ENCODE assay signal across 8 cellular contexts in the genomic region with DNA sequence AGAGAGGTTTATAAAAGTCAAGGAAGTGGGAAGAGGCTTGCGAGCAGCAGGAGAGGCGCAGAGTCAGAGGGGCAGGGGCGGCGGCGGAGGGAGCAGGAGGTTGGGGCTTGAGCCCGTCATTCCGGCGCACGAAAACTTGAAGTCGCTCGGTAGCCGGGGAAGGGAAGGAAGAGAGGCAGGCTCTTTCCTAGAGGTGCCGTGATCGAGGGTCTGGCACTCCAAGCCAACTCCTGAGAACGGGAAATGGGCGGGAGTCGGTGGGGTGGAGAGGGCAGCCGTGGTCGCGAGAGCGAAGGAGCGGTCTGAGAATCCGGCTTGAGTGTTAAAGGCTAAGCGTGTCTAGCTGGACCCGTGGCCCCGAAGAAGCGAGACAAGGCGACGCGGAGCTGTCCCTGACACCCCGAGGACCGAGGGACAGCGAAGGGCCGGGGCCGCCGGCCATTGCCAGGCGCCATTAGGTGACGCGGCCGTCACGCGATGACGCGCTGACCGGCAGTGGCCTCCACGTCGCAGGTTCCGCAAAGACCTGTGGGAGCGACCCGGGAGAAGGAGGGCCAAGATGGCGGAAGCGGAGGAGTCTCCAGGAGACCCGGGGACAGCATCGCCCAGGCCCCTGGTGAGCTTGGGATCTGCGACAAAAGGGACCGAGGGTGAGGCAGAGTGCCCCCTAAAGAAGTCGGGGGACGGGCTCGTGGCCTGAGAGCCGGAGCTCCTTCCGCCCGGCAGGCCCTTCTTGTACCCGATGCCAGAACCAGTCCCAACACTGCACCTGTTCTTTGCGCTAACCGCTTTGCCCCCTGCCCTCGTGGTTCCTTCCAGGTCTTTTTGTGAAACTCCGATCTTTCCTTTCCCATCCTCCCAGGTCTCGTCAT. TPM values are rescaled to one million over a fixed set of nuclear protein-coding genes. Genes with fewer than 3 reads are reported as not detected.
DNase-seq lines count a peak whose midpoint lies in the region; ATAC-seq and TF ChIP-seq lines count a peak whose summit lies in the region.

A gene with protein sequence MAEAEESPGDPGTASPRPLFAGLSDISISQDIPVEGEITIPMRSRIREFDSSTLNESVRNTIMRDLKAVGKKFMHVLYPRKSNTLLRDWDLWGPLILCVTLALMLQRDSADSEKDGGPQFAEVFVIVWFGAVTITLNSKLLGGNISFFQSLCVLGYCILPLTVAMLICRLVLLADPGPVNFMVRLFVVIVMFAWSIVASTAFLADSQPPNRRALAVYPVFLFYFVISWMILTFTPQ (plus strand): TSS at position 544 of the 872 bp plus-strand sequence. CDS start 16 bp downstream, at position 560.

- ATAC-seq in HG03139 (IDR thresholded peaks at IDR 0.05; ENCODE audit: unreplicated experiment), result peak; percentile 94
- ATAC-seq in activated CD4-positive, alpha-beta T cell treated with anti-CD3 and anti-CD28 coated beads for 36 hours, result peak; percentile 84

- POLR2A ChIA-PET in activated CD4-positive, alpha-beta T cell treated with anti-CD3 and anti-CD28 coated beads for 36 hours (lab: Charles Lee), result no interaction called here

- CTCF ChIA-PET in activated CD4-positive, alpha-beta T cell treated with anti-CD3 and anti-CD28 coated beads for 36 hours (lab: Charles Lee), result interaction anchor here (0.7 to 1.6 kb wide), 2 partner anchors 10 to 217 kb away, joined by 3 to 6 read pairs; no protein-coding TSS in a partner anchor

- intact Hi-C loops in activated CD4-positive, alpha-beta T cell treated with anti-CD3 and anti-CD28 coated beads for 36 hours (cut with DNase I, micrococcal nuclease), result no loop called here

- no peaks in the 10 kb centered on the region for H3K9me3 Mint-ChIP-seq in activated CD4-positive, alpha-beta T cell treated with anti-CD3 and anti-CD28 coated beads for 36 hours (ENCODE audit: low read depth)

- peaks cover 4% of the 10 kb centered on the region for H3K27me3 Mint-ChIP-seq in activated CD4-positive, alpha-beta T cell treated with anti-CD3 and anti-CD28 coated beads for 36 hours

- H3K4me3 Mint-ChIP-seq in activated CD4-positive, alpha-beta T cell treated with anti-CD3 and anti-CD28 coated beads for 36 hours, result peak within 1 kb of the TSS; percentile 94

- peak within 1 kb of the TSS; percentile 98 for H3K27ac Mint-ChIP-seq in activated CD4-positive, alpha-beta T cell treated with anti-CD3 and anti-CD28 coated beads for 36 hours

- peak; percentile 95 for TF ChIP-seq POLR2A in GM18951 (IDR thresholded peaks at IDR 0.05; ENCODE audit: extremely low read depth, insufficient read depth, insufficient read length)

- peak within 1 kb of the TSS; percentile 80 for H3K27ac ChIP-seq in cingulate gyrus (ENCODE audit: low read depth, low read length)
- peak within 1 kb of the TSS; percentile 88 for H3K27ac ChIP-seq in layer of hippocampus (ENCODE audit: low read depth, low read length)

- peaks cover 31% of the 10 kb centered on the region for H3K4me1 Mint-ChIP-seq in activated CD4-positive, alpha-beta T cell treated with anti-CD3 and anti-CD28 coated beads for 36 hours

- DNase-seq in AML-193 (lab: John Stamatoyannopoulos, UW), result peak; percentile 12 to 26
- DNase-seq in NCI-H446 (lab: John Stamatoyannopoulos, UW), result peak; percentile 10 to 74
- peak; percentile 80 for DNase-seq in activated CD4-positive, alpha-beta T cell treated with anti-CD3 and anti-CD28 coated beads for 36 hours
- DNase-seq in stimulated activated CD4-positive, alpha-beta T cell treated with anti-CD3 and anti-CD28 coated beads, Interleukin-1b, Interleukin-23, amount 100 ng/mL, for 1 hour (ENCODE audit: low read depth in 2 of 2), result peak; percentile 7 to 31

- H3K27me3 ChIP-seq in layer of hippocampus (ENCODE audit: control insufficient read depth, insufficient read depth, low read length), result no peaks in the 10 kb centered on the region

- in situ Hi-C loops in GM18951 (cut with MboI; ENCODE audit: low sequenced_read_pairs, unreplicated experiment), result no loop called here

- peaks cover 9% of the 10 kb centered on the region for H3K36me3 Mint-ChIP-seq in activated CD4-positive, alpha-beta T cell treated with anti-CD3 and anti-CD28 coated beads for 36 hours (ENCODE audit: low read depth)

RNA-seq across cellular contexts. Expression of the gene that starts here (rescaled TPM):
- total RNA-seq in activated CD4-positive, alpha-beta T cell treated with anti-CD3 and anti-CD28 coated beads for 36 hours, result 10 to 100 TPM in 1 of 2 experiments, 1 to 10 TPM in 1; 8.2 to 18.1 TPM

Comparison
In these comparisons a context has a peak if more than half of its experiments do, and no peak if none do; other contexts are left out.
1. Peak in every context shown above with its lines: DNase-seq, ATAC-seq and H3K27ac ChIP-seq.
2. DNase-seq: peak in every context shown above with its lines; median percentile 80 in activated CD4-positive, alpha-beta T cell treated with anti-CD3 and anti-CD28 coated beads for 36 hours; 42 in NCI-H446; 19 in AML-193; 19 in stimulated activated CD4-positive, alpha-beta T cell treated with anti-CD3 and anti-CD28 coated beads, Interleukin-1b, Interleukin-23, amount 100 ng/mL, for 1 hour.